Comparison of ENCODE assay signal across 8 cellular contexts in the genomic region with DNA sequence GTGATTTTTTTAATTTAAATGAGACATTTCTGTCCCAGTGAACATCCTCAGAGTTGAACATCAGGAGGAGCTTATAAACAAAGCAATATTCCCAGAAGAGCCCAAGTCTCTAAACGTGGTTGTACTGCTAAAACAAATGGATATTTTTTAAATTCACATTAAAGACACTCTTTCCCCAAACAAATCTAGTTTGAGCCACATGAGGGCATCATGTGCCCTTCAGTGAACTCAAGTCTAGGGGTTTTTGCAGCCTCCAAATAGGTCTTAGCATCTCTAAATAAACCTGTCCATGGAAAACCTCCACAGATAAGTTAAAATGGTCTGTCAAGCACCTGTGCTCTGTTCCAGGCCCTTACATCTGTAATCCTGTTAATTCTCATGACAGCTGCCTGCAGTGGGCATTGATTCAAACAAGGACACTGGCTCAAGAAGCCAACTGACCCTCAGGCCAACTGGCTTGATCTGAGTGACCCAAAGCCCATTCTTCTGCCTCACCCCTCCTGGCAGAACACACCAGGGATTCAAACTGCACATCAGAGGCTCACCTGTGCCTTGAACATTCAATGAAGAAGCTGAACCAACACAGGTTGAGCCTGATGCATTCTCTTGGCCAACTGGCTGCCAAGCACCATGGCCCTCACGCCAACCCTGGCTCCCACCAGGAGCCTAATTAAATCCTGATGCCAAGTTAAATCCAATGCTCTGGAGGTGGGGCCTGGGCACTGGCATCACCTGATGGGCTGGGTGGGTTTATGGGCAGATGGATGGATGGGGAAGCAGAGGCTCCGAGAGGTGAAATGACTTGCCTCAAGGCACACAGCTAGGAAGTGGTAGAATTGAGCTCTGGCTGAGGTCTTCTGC. TPM values are rescaled to one million over a fixed set of nuclear protein-coding genes. Genes with fewer than 3 reads are reported as not detected.
DNase-seq lines count a peak whose midpoint lies in the region; ATAC-seq and TF ChIP-seq lines count a peak whose summit lies in the region.

No MANE protein-coding gene starts in this region.

- ATAC-seq in heart right ventricle (peak in 2 of 8 donors; percentile 12 to 27), Right ventricle myocardium superior (ENCODE audit: poor library complexity) (no peak), GM19452 (IDR thresholded peaks at IDR 0.05; ENCODE audit: unreplicated experiment) (no peak), HG03039 (IDR thresholded peaks at IDR 0.05; ENCODE audit: unreplicated experiment) (no peak)

- no peaks in the 10 kb centered on the region for H3K27me3 ChIP-seq in heart right ventricle
- no peaks in the 10 kb centered on the region for H3K27me3 ChIP-seq in uterus

- H3K36me3 ChIP-seq in heart right ventricle (peaks cover 0 to 46% (median 40%) of the 10 kb centered on the region in 9 donors), uterus (no peaks in the 10 kb centered on the region)

- WGBS in heart right ventricle, 2 donors: 63 to 66% methylated on average over 3 of the region's 3 CpGs

- no peak overlapping the region for H3K4me3 ChIP-seq in heart right ventricle
- H3K4me3 ChIP-seq in uterus: no peak overlapping the region

- intact Hi-C loops in heart right ventricle (cut with DNase I) (loop anchor here in 4 of 10 donors (2.0 to 10.0 kb wide), 6 partner anchors 36 to 521 kb away; a partner anchor contains a TSS), Right ventricle myocardium superior (cut with DNase I) (no loop called here), uterus (cut with DNase I; ENCODE audit: low total_unique reads) (no loop called here)

- H3K9me3 ChIP-seq in heart right ventricle (no peaks in the 10 kb centered on the region), uterus (no peaks in the 10 kb centered on the region)

- TF ChIP-seq POLR2A in uterus (IDR thresholded peaks at IDR 0.05): no peak

- peak in 8 of 9 donors; percentile 6 to 52 (median 40) for TF ChIP-seq CTCF in heart right ventricle (IDR thresholded peaks at IDR 0.05)
- TF ChIP-seq CTCF in uterus (IDR thresholded peaks at IDR 0.05): peak in 3 of 4 experiments; percentile 35 to 58 (median 50)

- peaks cover 0 to 30% (median 6%) of the 10 kb centered on the region in 9 donors for H3K4me1 ChIP-seq in heart right ventricle
- H3K4me1 ChIP-seq in uterus: no peaks in the 10 kb centered on the region

- H3K27ac ChIP-seq in heart right ventricle (peak overlapping the region in 1 of 10 donors; percentile 15), uterus (no peak overlapping the region)

- DNase-seq in heart right ventricle (no peak), Right ventricle myocardium superior (no peak), SHP77 treated with DMSO at 0.1 percent for 48 hours (lab: John Stamatoyannopoulos, UW) (peak; percentile 14), fibroblast of the conjunctiva (ENCODE audit: low read depth) (peak; percentile 62), uterus (no peak), germinal center (ENCODE audit: low spot score) (no peak)

RNA-seq across cellular contexts. Expression of a gene that starts 8.6 kb away (rescaled TPM):
- total RNA-seq in heart right ventricle (100 to 1,000 TPM; 321 to 630 (median 522) TPM), Right ventricle myocardium superior (484 TPM), uterus (100 to 1,000 TPM in 3 of 4 donors, 10 to 100 TPM in 1; 81.3 to 226 (median 161) TPM)
- 100 to 1,000 TPM; 164 to 215 TPM for polyA plus RNA-seq in heart right ventricle

RNA-seq across cellular contexts. Expression of a gene that starts 10.0 kb away (rescaled TPM):
- total RNA-seq in heart right ventricle (10 to 100 TPM; 20.7 to 38.0 (median 25.2) TPM), Right ventricle myocardium superior (18.9 TPM), uterus (10 to 100 TPM; 16.2 to 86.1 (median 55.7) TPM)
- polyA plus RNA-seq in heart right ventricle: 10 to 100 TPM; 13.5 to 18.3 TPM

RNA-seq across cellular contexts. Expression of a gene that starts 26.9 kb away (rescaled TPM):
- total RNA-seq in heart right ventricle: 1 to 10 TPM in 8 of 10 donors, under 1 TPM in 2; 0.57 to 6.9 (median 2.0) TPM
- 1 to 10 TPM; 1.0 to 2.2 TPM for polyA plus RNA-seq in heart right ventricle
- total RNA-seq in Right ventricle myocardium superior: 0.54 TPM
- total RNA-seq in uterus: 100 to 1,000 TPM in 1 of 4 donors, 10 to 100 TPM in 2, 1 to 10 TPM in 1; 9.1 to 102 (median 12.4) TPM

RNA-seq across cellular contexts. Expression of a gene that starts 55.9 kb away (rescaled TPM):
- total RNA-seq in heart right ventricle (1 to 10 TPM; 2.1 to 4.4 (median 2.8) TPM), Right ventricle myocardium superior (3.0 TPM), uterus (10 to 100 TPM in 1 of 4 donors, 1 to 10 TPM in 3; 3.5 to 11.5 (median 4.3) TPM)
- 1 to 10 TPM; 2.1 to 3.7 TPM for polyA plus RNA-seq in heart right ventricle

Comparison
In these comparisons a context has a peak if more than half of its experiments do, and no peak if none do; other contexts are left out.
1. DNase-seq: peak in SHP77 treated with DMSO at 0.1 percent for 48 hours (single experiment) and fibroblast of the conjunctiva (single experiment); none in heart right ventricle (0 of 2), Right ventricle myocardium superior (single experiment), uterus (0 of 2) and germinal center (single experiment).